Comparison of ENCODE assay signal across 21 cellular contexts in genomic region chr3:11329779-11330178, GRCh38.
"Had no signal": no experiment of that assay in that cellular context is flagged by ENCODE, and none has a peak within 500 bp of the region (broad histone marks: within the 10 kb centered on the region; RNA-seq: fewer than 3 reads in every experiment).

No MANE protein-coding gene starts in this region.

- DNase-seq: Kasumi-1, MM.1S, NCI-H1092 treated with DMSO at 0.1 percent for 48 hours, NCI-H1436, NCI-H187, NCI-H2029, NCI-H2081 treated with DMSO at 0.1 percent for 48 hours, NCI-H2171, NCI-H226, NCI-H446, NCI-H510A, NCI-H524 treated with DMSO at 0.1 percent for 48 hours, NCI-H69, NCI-H774, RPMI8226, SHP77, SK-N-SH, SW 1271, T-cell had no signal

- H3K4me3 Mint-ChIP-seq: T-cell had no signal

- H3K9me3 ChIP-seq: SK-N-SH had no signal

- H3K4me2 ChIP-seq: KMS-11, SK-N-SH had no signal

- H3K9me3 Mint-ChIP-seq: T-cell had no signal

- H3K27ac ChIP-seq: KMS-11 had no signal

- H3K27me3 Mint-ChIP-seq: T-cell had no signal

- FAIRE-seq: RCC 7860 had no signal

- H3K27ac Mint-ChIP-seq: T-cell had no signal

- H3K9ac ChIP-seq: KMS-11, SK-N-SH had no signal

- H3K4me1 Mint-ChIP-seq: T-cell had no signal

- ATAC-seq: T-cell had no signal
